8 cellular contexts compared by ENCODE assay signal in the genomic region with DNA sequence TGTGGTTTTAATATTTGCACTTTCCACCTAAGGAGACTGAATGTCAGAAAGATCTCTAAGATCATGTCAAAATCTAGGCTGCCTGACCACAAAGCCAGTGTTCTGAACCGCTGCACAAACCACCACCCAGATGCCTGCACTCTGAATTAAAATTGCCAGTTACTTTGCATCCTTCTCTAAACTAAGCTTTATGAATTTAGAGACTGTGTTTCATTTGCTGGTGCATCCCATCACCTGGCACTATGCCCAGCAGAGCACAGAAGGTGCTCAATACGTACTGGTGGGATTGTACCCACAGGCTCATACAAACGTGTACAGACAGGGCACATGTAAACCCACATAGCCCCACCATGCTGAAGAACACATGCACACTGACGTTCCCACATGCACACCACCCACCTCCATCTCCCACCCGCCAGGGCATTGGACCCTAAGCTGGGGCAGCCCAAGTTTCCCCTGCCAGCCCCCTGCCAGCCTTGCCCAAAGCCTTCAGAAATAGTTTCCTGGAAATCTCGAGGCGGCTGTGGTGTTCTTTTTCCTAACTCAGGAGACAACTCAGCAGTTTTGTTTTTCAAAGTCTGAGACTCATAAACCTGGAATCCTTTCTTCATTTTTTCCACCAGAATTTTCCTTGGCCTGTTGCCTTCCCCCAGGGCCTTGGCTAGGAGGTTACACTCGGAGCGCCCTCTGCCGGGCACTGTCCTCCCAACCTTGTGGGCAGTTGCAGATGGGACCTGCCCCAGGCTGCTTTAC. TPM values are rescaled to one million over a fixed set of nuclear protein-coding genes. Genes with fewer than 3 reads are reported as not detected.
A peak's percentile ranks its signal among the peaks of the same experiment; 100 is the strongest.
DNase-seq lines count a peak whose midpoint lies in the region; ATAC-seq and TF ChIP-seq lines count a peak whose summit lies in the region.

No MANE protein-coding gene starts in this region.

- H2AFZ ChIP-seq in OCI-LY3 (ENCODE audit: low read depth, low read length) = no peak overlapping the region

- no peaks in the 10 kb centered on the region for H3K9me3 ChIP-seq in AG04450 (ENCODE audit: control insufficient read depth, insufficient read depth, low read length)
- H3K9me3 ChIP-seq in OCI-LY3 (ENCODE audit: insufficient read depth, low read length) = no peaks in the 10 kb centered on the region
- no peaks in the 10 kb centered on the region for H3K9me3 ChIP-seq in mucosa of rectum (ENCODE audit: control insufficient read depth in 2 of 2, low read length in 2 of 2)

- DNase-seq in AG04450 (ENCODE audit: low read depth, low spot score) = peak; percentile 90
- DNase-seq in HuH-7.5 (ENCODE audit: low spot score) = peak; percentile 93
- DNase-seq in activated T-cell treated with anti-CD3 and anti-CD28 coated beads for 24 hours (ENCODE audit: low read depth) = peak; percentile 90
- peak; percentile 96 for DNase-seq in epidermal melanocyte (ENCODE audit: insufficient read length, low spot score)
- peak; percentile 86 for DNase-seq in stimulated activated CD8-positive, alpha-beta memory T cell treated with anti-CD3 and anti-CD28 coated beads, Interleukin-4, amount 100 ng/mL, for 24 hours (ENCODE audit: low read depth)

- peak overlapping the region; percentile 77 for H3K9ac ChIP-seq in OCI-LY3 (ENCODE audit: low read length)
- peak overlapping the region; percentile 35 to 46 for H3K9ac ChIP-seq in mucosa of rectum (ENCODE audit: low read depth in 1 of 2, low read length in 2 of 2)

- TF ChIP-seq CTCF in AG04450 (IDR thresholded peaks at IDR 0.05; ENCODE audit: low read depth, low read length) (peak; percentile 96), OCI-LY3 (IDR thresholded peaks at IDR 0.05; ENCODE audit: low read depth, low read length) (peak; percentile 97)

- H3K4me3 ChIP-seq in AG04450 (ENCODE audit: low read depth, low read length) (peak overlapping the region; percentile 55), OCI-LY3 (ENCODE audit: low read length) (peak overlapping the region; percentile 50), mucosa of rectum (ENCODE audit: low read length in 2 of 2) (peak overlapping the region; percentile 6 to 16)

- H3K27me3 ChIP-seq in AG04450 (ENCODE audit: control insufficient read depth, insufficient read depth, low read length) = no peaks in the 10 kb centered on the region
- no peaks in the 10 kb centered on the region for H3K27me3 ChIP-seq in OCI-LY3 (ENCODE audit: low read depth, low read length)
- H3K27me3 ChIP-seq in mucosa of rectum (ENCODE audit: control insufficient read depth in 2 of 2, insufficient read depth in 2 of 2, low read length in 2 of 2) = no peaks in the 10 kb centered on the region

- peak; percentile 42 for ATAC-seq in GM18907 (IDR thresholded peaks at IDR 0.05; ENCODE audit: unreplicated experiment)

- H3K4me1 ChIP-seq in OCI-LY3 (ENCODE audit: low read length) (peaks cover 77% of the 10 kb centered on the region), mucosa of rectum (ENCODE audit: control insufficient read depth in 2 of 2, insufficient read depth in 2 of 2, low read length in 2 of 2) (peaks cover 26 to 36% of the 10 kb centered on the region in 2 donors)

- peak overlapping the region; percentile 97 for H3K27ac ChIP-seq in AG04450 (ENCODE audit: low read depth, low read length)
- H3K27ac ChIP-seq in OCI-LY3 (ENCODE audit: low read length) = peak overlapping the region; percentile 94
- peak overlapping the region; percentile 49 to 57 for H3K27ac ChIP-seq in mucosa of rectum (ENCODE audit: low read depth in 2 of 2, low read length in 2 of 2)

- POLR2A ChIA-PET in AG04450 (lab: Yijun Ruan, JAX) = interaction anchor here (1.0 kb wide), 1 partner anchor 50 kb away, joined by 4 read pairs; no protein-coding TSS in a partner anchor

- H3K36me3 ChIP-seq in OCI-LY3 (replicated peaks; ENCODE audit: low read depth, low read length) (no peaks in the 10 kb centered on the region), mucosa of rectum (ENCODE audit: control insufficient read depth in 2 of 2, insufficient read depth in 2 of 2, low read length in 2 of 2) (no peaks in the 10 kb centered on the region)

- no peaks in the 10 kb centered on the region for H4K20me1 ChIP-seq in OCI-LY3 (ENCODE audit: insufficient read depth, low read length)

- peak overlapping the region; percentile 78 for H3K4me2 ChIP-seq in OCI-LY3 (ENCODE audit: low read length)

- CTCF ChIA-PET in AG04450 (lab: Charles Lee) = interaction anchor here (0.6 to 3.0 kb wide), 27 partner anchors 8 to 439 kb away, joined by 3 to 22 read pairs (median 4); no protein-coding TSS in a partner anchor

- no peaks in the 10 kb centered on the region for H3K79me2 ChIP-seq in OCI-LY3 (ENCODE audit: low read length)

RNA-seq across cellular contexts. Expression of a gene that starts 9.6 kb away (rescaled TPM):
- polyA plus RNA-seq in AG04450 (2011; rRNA removed) = 3.7 and 4.0 TPM in 2 replicates
- polyA minus RNA-seq in AG04450 (2011; rRNA and poly(A)+ RNA removed) = 5.7 and 7.6 TPM in 2 replicates

RNA-seq across cellular contexts. Expression of a gene that starts 59.2 kb away (rescaled TPM):
- polyA plus RNA-seq in AG04450 (2011; rRNA removed) = 20.4 and 30.5 TPM in 2 replicates
- 37.0 and 56.0 TPM in 2 replicates for polyA minus RNA-seq in AG04450 (2011; rRNA and poly(A)+ RNA removed)

Comparison
In these comparisons a context has a peak if more than half of its experiments do, and no peak if none do; other contexts are left out.
1. Peak in every context shown above with its lines: DNase-seq, ATAC-seq, H3K4me3 ChIP-seq and H3K27ac ChIP-seq.